ENCODE assay signal across 15 cellular contexts in genomic region chr11:120524536-120525085, GRCh38. TPM values are rescaled to one million over a fixed set of nuclear protein-coding genes. Genes with fewer than 3 reads are reported as not detected.
A peak's percentile ranks its signal among the peaks of the same experiment; 100 is the strongest.
DNase-seq lines count a peak whose midpoint lies in the region; ATAC-seq and TF ChIP-seq lines count a peak whose summit lies in the region.
"Had no signal": no experiment of that assay in that cellular context is flagged by ENCODE, and none has a peak within 500 bp of the region (broad histone marks: within the 10 kb centered on the region; RNA-seq: fewer than 3 reads in every experiment).

No MANE protein-coding gene starts in this region.

- H3K4me2 ChIP-seq in neuronal stem cell (ENCODE audit: insufficient read depth, low read length, poor library complexity, severe bottlenecking) = no peak overlapping the region

- peak overlapping the region; percentile 40 for H2AK5ac ChIP-seq in neuronal stem cell (ENCODE audit: low read depth, low read length)

- no peak overlapping the region for H4K91ac ChIP-seq in neuronal stem cell (ENCODE audit: low read depth, low read length, poor library complexity)

- H3K79me1 ChIP-seq in neuronal stem cell (ENCODE audit: low read depth, low read length) = no peaks in the 10 kb centered on the region

- H3K36me3 Mint-ChIP-seq in chondrocyte (ENCODE audit: low read depth) = no peaks in the 10 kb centered on the region
- H3K36me3 Mint-ChIP-seq: CD8-positive, alpha-beta T cell had no signal

- DNase-seq in Right ventricle myocardium superior (peak; percentile 21), right atrium auricular region (ENCODE audit: low spot score) (no peak), chondrocyte (ENCODE audit: low spot score) (peak; percentile 60), neuronal stem cell (ENCODE audit: low spot score) (no peak), upper lobe of right lung (peak; percentile 54), COLO668 (lab: John Stamatoyannopoulos, UW; ENCODE audit: unreplicated experiment) (no peak), NCI-H345 (lab: John Stamatoyannopoulos, UW) (no peak), NCI-H510A treated with DMSO at 0.1 percent for 48 hours (lab: John Stamatoyannopoulos, UW) (no peak)
- DNase-seq: C1 segment of cervical spinal cord; CD8-positive, alpha-beta T cell; GF-D8 had no signal

- TF ChIP-seq CTCF in right atrium auricular region (IDR thresholded peaks at IDR 0.05) (no peak), chondrocyte (IDR thresholded peaks at IDR 0.05) (no peak), upper lobe of right lung (IDR thresholded peaks at IDR 0.05) (no peak)

- intact Hi-C loops in Right ventricle myocardium superior (cut with DNase I) = no loop called here
- intact Hi-C loops in upper lobe of right lung (cut with DNase I) = no loop called here

- H3K27me3 ChIP-seq in right atrium auricular region = no peaks in the 10 kb centered on the region
- peaks cover 0 to 1% (median 0%) of the 10 kb centered on the region in 3 experiments for H3K27me3 ChIP-seq in neuronal stem cell (ENCODE audit: control insufficient read depth in 3 of 3, insufficient read depth in 3 of 3, low read depth in 1 of 3, low read length in 3 of 3)
- peaks cover 14% of the 10 kb centered on the region for H3K27me3 ChIP-seq in upper lobe of right lung

- H4K8ac ChIP-seq in neuronal stem cell (ENCODE audit: low read depth, low read length) = no peak overlapping the region

- H3K4me1 Mint-ChIP-seq in chondrocyte (ENCODE audit: low read depth) = peaks cover 5% of the 10 kb centered on the region

- no peak overlapping the region for H2BK15ac ChIP-seq in neuronal stem cell (ENCODE audit: low read length)

- peaks cover 0 to 10% of the 10 kb centered on the region in 2 donors for H3K4me1 ChIP-seq in right atrium auricular region
- peaks cover 9 to 13% of the 10 kb centered on the region in 2 donors for H3K4me1 ChIP-seq in neuronal stem cell (ENCODE audit: control insufficient read depth in 2 of 2, insufficient read depth in 1 of 2, low read depth in 1 of 2, low read length in 2 of 2)
- no peaks in the 10 kb centered on the region for H3K4me1 ChIP-seq in upper lobe of right lung

- H3K36me3 ChIP-seq in right atrium auricular region = no peaks in the 10 kb centered on the region
- no peaks in the 10 kb centered on the region for H3K36me3 ChIP-seq in neuronal stem cell (replicated peaks in 1 of 2; ENCODE audit: control insufficient read depth in 2 of 2, insufficient read depth in 2 of 2, low read length in 2 of 2)
- no peaks in the 10 kb centered on the region for H3K36me3 ChIP-seq in upper lobe of right lung

- H3K4me3 ChIP-seq in right atrium auricular region = no peak overlapping the region
- H3K4me3 ChIP-seq in neuronal stem cell (ENCODE audit: low read length in 2 of 2) = peak overlapping the region in 1 of 2 donors; percentile 8
- H3K4me3 ChIP-seq in upper lobe of right lung = no peak overlapping the region

- H3K14ac ChIP-seq in neuronal stem cell (ENCODE audit: low read length) = no peak overlapping the region

- no peak overlapping the region for H3K9ac ChIP-seq in neuronal stem cell (ENCODE audit: low read depth, low read length, poor library complexity)

- H2BK120ac ChIP-seq in neuronal stem cell (ENCODE audit: low read depth, low read length) = no peak overlapping the region

- no peak overlapping the region for H3K18ac ChIP-seq in neuronal stem cell (ENCODE audit: low read length)

- ATAC-seq in Right ventricle myocardium superior (ENCODE audit: poor library complexity) = no peak
- ATAC-seq in upper lobe of right lung = no peak
- ATAC-seq: CD8-positive, alpha-beta T cell had no signal

- no peak overlapping the region for H2BK5ac ChIP-seq in neuronal stem cell (ENCODE audit: low read length)

- H3K4ac ChIP-seq in neuronal stem cell (ENCODE audit: low read length) = no peak overlapping the region

- H2AFZ ChIP-seq in neuronal stem cell (ENCODE audit: low read length) = no peak overlapping the region

- no peak overlapping the region for H3K27ac Mint-ChIP-seq in chondrocyte (ENCODE audit: unreplicated experiment)
- H3K27ac Mint-ChIP-seq: B cell; CD8-positive, alpha-beta T cell had no signal

- H3K4me3 Mint-ChIP-seq in chondrocyte (ENCODE audit: unreplicated experiment) = no peak overlapping the region
- H3K4me3 Mint-ChIP-seq: B cell; CD8-positive, alpha-beta T cell had no signal

- H2BK12ac ChIP-seq in neuronal stem cell (ENCODE audit: low read length) = no peak overlapping the region

- H3K9me3 Mint-ChIP-seq in chondrocyte (ENCODE audit: low read depth) = no peaks in the 10 kb centered on the region

- H3K27me3 Mint-ChIP-seq in chondrocyte (ENCODE audit: low read depth) = peaks cover 8% of the 10 kb centered on the region

- H3K27ac ChIP-seq in right atrium auricular region (no peak overlapping the region), neuronal stem cell (replicated peaks; ENCODE audit: low read length) (no peak overlapping the region), upper lobe of right lung (no peak overlapping the region)
- H3K27ac ChIP-seq: 22Rv1 had no signal

- H3K23ac ChIP-seq in neuronal stem cell (ENCODE audit: low read depth, low read length, poor library complexity) = no peak overlapping the region

- no CpG with 5 or more reads among the region's 9 CpGs for WGBS in neuronal stem cell (ENCODE audit: extremely low coverage in 2 of 2, insufficient read length in 2 of 2, insufficient replicate concordance in 1 of 2), 2 donors

- H3K9me3 ChIP-seq in right atrium auricular region = no peaks in the 10 kb centered on the region
- H3K9me3 ChIP-seq in neuronal stem cell (replicated peaks in 1 of 2; ENCODE audit: control insufficient read depth in 2 of 2, insufficient read depth in 1 of 2, low read depth in 1 of 2, low read length in 2 of 2) = no peaks in the 10 kb centered on the region
- H3K9me3 ChIP-seq in upper lobe of right lung = no peaks in the 10 kb centered on the region

RNA-seq across cellular contexts. Expression of gene GRIK4, which starts 13.1 kb away (rescaled TPM):
- 0.11 TPM for total RNA-seq in Right ventricle myocardium superior
- under 1 TPM; 0.04 to 0.30 TPM for total RNA-seq in right atrium auricular region
- 0.37 to 0.51 TPM (median 0.49 TPM) in 3 replicates for total RNA-seq in chondrocyte
- 0.66 TPM for polyA plus RNA-seq in neuronal stem cell (2013, experiment 1 of 2)
- 0.66 TPM for polyA plus RNA-seq in neuronal stem cell (2013, experiment 2 of 2)
- 4.3 TPM for total RNA-seq in upper lobe of right lung
- total RNA-seq: A673; CD8-positive, alpha-beta T cell; HT1080 had no signal

Comparison
In these comparisons a context has a peak if more than half of its experiments do, and no peak if none do; other contexts are left out.
1. DNase-seq: peak in Right ventricle myocardium superior (single experiment), chondrocyte (single experiment) and upper lobe of right lung (single experiment); none in right atrium auricular region (single experiment), neuronal stem cell (single experiment), COLO668 (single experiment), NCI-H345 (single experiment) and NCI-H510A treated with DMSO at 0.1 percent for 48 hours (single experiment).